In genomic region chr19:33724021-33724722, GRCh38 we compare ENCODE assay signal across 21 cellular contexts.
"Had no signal": no experiment of that assay in that cellular context is flagged by ENCODE, and none has a peak within 500 bp of the region (broad histone marks: within the 10 kb centered on the region; RNA-seq: fewer than 3 reads in every experiment).

No MANE protein-coding gene starts in this region.

- FAIRE-seq: kidney had no signal

- ATAC-seq: activated naive CD8-positive, alpha-beta T cell treated with anti-CD3 and anti-CD28 coated beads, Interleukin-2, amount 50 U/mL, for 24 hours; esophagus mucosa; gastrocnemius medialis; heart left ventricle; left lung had no signal

- DNase-seq: activated B cell treated with CpG ODN at 0.5 μM for 24 hours; activated CD4-positive, alpha-beta memory T cell treated with anti-CD3 and anti-CD28 coated beads for 36 hours; activated CD4-positive, alpha-beta T cell treated with anti-CD3 and anti-CD28 coated beads for 4 hours; activated naive CD4-positive, alpha-beta T cell treated with anti-CD3 and anti-CD28 coated beads for 36 hours; activated naive CD8-positive, alpha-beta T cell treated with anti-CD3 and anti-CD28 coated beads, Interleukin-2, amount 50 U/mL, for 24 hours; activated T-cell treated with anti-CD3 and anti-CD28 coated beads for 4 hours; anterior cingulate cortex; colonic mucosa; gastrocnemius medialis; heart left ventricle; kidney; left lung; mammary epithelial cell; midbrain; stimulated activated CD4-positive, alpha-beta T cell treated with anti-CD3 and anti-CD28 coated beads, Interleukin-12 subunit alpha, Interleukin-12 subunit beta, amount 100 ng/mL, for 4 hours; stimulated activated CD4-positive, alpha-beta T cell treated with anti-CD3 and anti-CD28 coated beads, Interleukin-1b, Interleukin-23, amount 100 ng/mL, for 48 hours; stimulated activated CD8-positive, alpha-beta memory T cell treated with anti-CD3 and anti-CD28 coated beads, Interleukin-4, amount 100 ng/mL, for 48 hours; stimulated activated naive CD4-positive, alpha-beta T cell; substantia nigra; uterus had no signal
